29 cellular contexts compared by ENCODE assay signal in the genomic region with DNA sequence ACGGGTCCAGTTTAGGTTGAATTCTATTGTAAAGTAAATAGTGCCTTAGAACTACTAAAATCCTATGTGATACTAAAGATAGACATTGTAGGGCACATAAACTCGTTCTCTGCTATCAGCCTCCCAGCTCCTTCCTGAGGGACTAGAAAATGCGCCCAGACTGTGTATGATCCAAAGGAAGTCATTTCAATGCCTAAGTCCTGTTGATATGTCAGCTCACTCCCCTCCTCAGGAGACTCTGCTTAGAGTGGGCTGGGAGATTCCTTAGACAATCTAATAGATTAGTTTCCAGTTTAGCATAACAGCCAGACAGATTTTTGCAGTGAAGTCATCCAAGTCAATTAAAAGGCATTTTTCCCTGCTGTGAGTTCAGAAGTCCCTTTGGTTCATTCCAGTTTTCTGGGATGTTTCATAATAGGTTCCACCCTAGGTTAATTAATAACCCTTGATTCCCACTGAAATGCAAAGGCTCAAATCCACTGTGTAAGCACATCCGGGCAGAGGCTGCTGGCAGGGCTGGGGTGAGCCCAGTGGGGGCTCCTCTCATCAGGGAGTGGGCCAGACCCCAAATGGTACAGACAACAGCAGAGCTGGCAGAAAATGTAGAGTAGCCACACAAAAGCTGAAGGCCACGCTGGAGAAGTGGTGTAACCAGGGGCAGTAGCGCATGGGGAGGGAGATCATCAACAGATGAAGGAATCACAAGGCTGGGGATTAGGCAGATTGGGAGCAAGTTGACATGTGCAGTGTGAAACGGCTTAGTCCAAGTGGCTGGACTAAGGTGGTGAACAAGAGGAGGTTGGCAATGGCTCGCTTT.
DNase-seq lines count a peak whose midpoint lies in the region; ATAC-seq, FAIRE-seq and TF ChIP-seq lines count a peak whose summit lies in the region.
"Had no signal": no experiment of that assay in that cellular context is flagged by ENCODE, and none has a peak within 500 bp of the region (broad histone marks: within the 10 kb centered on the region; RNA-seq: fewer than 3 reads in every experiment).

No MANE protein-coding gene starts in this region.

- H3K4me1 Mint-ChIP-seq in Caco-2 (ENCODE audit: low read depth, unreplicated experiment) = peaks cover 27% of the 10 kb centered on the region
- peaks cover 27% of the 10 kb centered on the region for H3K4me1 Mint-ChIP-seq in mesothelial cell of epicardium
- H3K4me1 Mint-ChIP-seq: activated naive CD8-positive, alpha-beta T cell treated with anti-CD3 and anti-CD28 coated beads, Interleukin-2, amount 10 ng/mL, durations not matched to agents 7 days and 5 days; naive B cell had no signal

- H3K36me3 Mint-ChIP-seq in Caco-2 (ENCODE audit: insufficient read depth, unreplicated experiment) (no peaks in the 10 kb centered on the region), mesothelial cell of epicardium (no peaks in the 10 kb centered on the region)
- H3K36me3 Mint-ChIP-seq: activated naive CD8-positive, alpha-beta T cell treated with anti-CD3 and anti-CD28 coated beads, Interleukin-2, amount 10 ng/mL, durations not matched to agents 7 days and 5 days; WTC11 had no signal

- no peak for TF ChIP-seq CTCF in Caco-2 (IDR thresholded peaks at IDR 0.05; ENCODE audit: insufficient read depth in 1 of 2, low read depth in 1 of 2, low read length in 1 of 2, severe bottlenecking in 1 of 2, unreplicated experiment in 1 of 2)
- TF ChIP-seq CTCF in mesothelial cell of epicardium (IDR thresholded peaks at IDR 0.05; ENCODE audit: unreplicated experiment) = no peak

- BruUV-seq in Caco-2 (replicated peaks; lab: Mats Ljungman, UMichigan) = no TSS peak

- POLR2A ChIA-PET in Caco-2 (lab: Charles Lee) = no interaction called here

- no peak overlapping the region for H3K27ac Mint-ChIP-seq in Caco-2 (ENCODE audit: unreplicated experiment)
- peak overlapping the region; percentile 11 for H3K27ac Mint-ChIP-seq in mesothelial cell of epicardium
- H3K27ac Mint-ChIP-seq: activated naive CD8-positive, alpha-beta T cell treated with anti-CD3 and anti-CD28 coated beads, Interleukin-2, amount 10 ng/mL, durations not matched to agents 7 days and 5 days; naive B cell; WTC11 had no signal

- FAIRE-seq in islet of Langerhans (lab: Jason Lieb, UNC) = peak; percentile 21
- FAIRE-seq: colon, GM12892 had no signal

- H3K4me3 Mint-ChIP-seq in Caco-2 (ENCODE audit: unreplicated experiment) (peak overlapping the region; percentile 49), mesothelial cell of epicardium (no peak overlapping the region)
- H3K4me3 Mint-ChIP-seq: activated naive CD8-positive, alpha-beta T cell treated with anti-CD3 and anti-CD28 coated beads, Interleukin-2, amount 10 ng/mL, durations not matched to agents 7 days and 5 days; WTC11 had no signal

- no peaks in the 10 kb centered on the region for H3K27me3 ChIP-seq in Caco-2 (replicated peaks; ENCODE audit: control insufficient read depth, insufficient read depth, low read length)
- H3K27me3 ChIP-seq: BE2C, body of pancreas, testis had no signal

- intact Hi-C loops in Caco-2 (cut with micrococcal nuclease; ENCODE audit: unreplicated experiment) = no loop called here

- CTCF ChIA-PET in Caco-2 (lab: Charles Lee) = interaction anchor here (0.8 kb wide), 1 partner anchor 9 kb away, joined by 3 read pairs; no protein-coding TSS in a partner anchor

- peak in 1 of 2 experiments; percentile 52 for DNase-seq in Caco-2
- DNase-seq in NCI-H524 treated with DMSO at 0.1 percent for 48 hours (lab: John Stamatoyannopoulos, UW) = peak; percentile 48
- DNase-seq in mesothelial cell of epicardium (ENCODE audit: low spot score in 2 of 2, unreplicated experiment in 2 of 2) = no peak
- DNase-seq in NCI-H1417 (lab: John Stamatoyannopoulos, UW) = no peak
- DNase-seq in activated CD8-positive, alpha-beta memory T cell treated with anti-CD3 and anti-CD28 coated beads for 24 hours = no peak
- DNase-seq in NCI-H69 (lab: John Stamatoyannopoulos, UW) = no peak
- DNase-seq: activated CD4-positive, alpha-beta T cell treated with anti-CD3 and anti-CD28 coated beads, Interleukin-2, amount 50 U/mL, for 4 hours; activated naive CD8-positive, alpha-beta T cell treated with anti-CD3 and anti-CD28 coated beads, Interleukin-2, amount 10 ng/mL, durations not matched to agents 7 days and 5 days; BE2C; body of pancreas; effector CD8-positive, alpha-beta T cell; foreskin melanocyte; mesendoderm; naive B cell; NCI-H1048; NCI-H187 treated with DMSO at 0.1 percent for 48 hours; NCI-H774; nucleus accumbens; OCI-M1; stimulated activated CD4-positive, alpha-beta T cell treated with anti-CD3 and anti-CD28 coated beads, Interleukin-4, amount 100 ng/mL, for 4 hours; stimulated activated naive CD4-positive, alpha-beta T cell treated with Interleukin-2 at 50 U/mL for 16 hours; testis had no signal

- no peak overlapping the region for H3K4me3 ChIP-seq in Caco-2 (ENCODE audit: low read depth, low read length)
- H3K4me3 ChIP-seq: body of pancreas, testis had no signal

- H3K9me3 Mint-ChIP-seq in Caco-2 (ENCODE audit: unreplicated experiment) (no peaks in the 10 kb centered on the region), mesothelial cell of epicardium (no peaks in the 10 kb centered on the region)
- H3K9me3 Mint-ChIP-seq: activated naive CD8-positive, alpha-beta T cell treated with anti-CD3 and anti-CD28 coated beads, Interleukin-2, amount 10 ng/mL, durations not matched to agents 7 days and 5 days; WTC11 had no signal

- no peaks in the 10 kb centered on the region for H3K9me3 ChIP-seq in Caco-2
- H3K9me3 ChIP-seq: BE2C, body of pancreas, testis had no signal

- H3K36me3 ChIP-seq in Caco-2 (ENCODE audit: control insufficient read depth, insufficient read depth, low read length) = no peaks in the 10 kb centered on the region
- H3K36me3 ChIP-seq: BE2C had no signal

- peaks cover 40% of the 10 kb centered on the region for H3K4me1 ChIP-seq in Caco-2
- H3K4me1 ChIP-seq: BE2C, body of pancreas, testis had no signal

- no peak for ATAC-seq in GM19023 (IDR thresholded peaks at IDR 0.05; ENCODE audit: unreplicated experiment)
- ATAC-seq: body of pancreas, esophagus mucosa, HCT116, WTC11 had no signal

- H3K27me3 Mint-ChIP-seq in Caco-2 (ENCODE audit: insufficient read depth, unreplicated experiment) (no peaks in the 10 kb centered on the region), mesothelial cell of epicardium (ENCODE audit: low read depth) (no peaks in the 10 kb centered on the region)
